8 cellular contexts compared by ENCODE assay signal in genomic region chr1:22428672-22429071, GRCh38. TPM values are rescaled to one million over a fixed set of nuclear protein-coding genes. Genes with fewer than 3 reads are reported as not detected.
DNase-seq lines count a peak whose midpoint lies in the region; ATAC-seq and TF ChIP-seq lines count a peak whose summit lies in the region.

No MANE protein-coding gene starts in this region.

- H3K36me3 ChIP-seq in BJ (ENCODE audit: control insufficient read depth, insufficient read depth, low read length), result no peaks in the 10 kb centered on the region
- H3K36me3 ChIP-seq in GM23338 (ENCODE audit: insufficient read depth), result no peaks in the 10 kb centered on the region
- no peaks in the 10 kb centered on the region for H3K36me3 ChIP-seq in colonic mucosa

- no peaks in the 10 kb centered on the region for H3K36me3 Mint-ChIP-seq in GM23338 (ENCODE audit: low read depth)

- peak; percentile 55 for ATAC-seq in GM23338
- no peak for ATAC-seq in GM21723 (IDR thresholded peaks at IDR 0.05; ENCODE audit: unreplicated experiment)
- no peak for ATAC-seq in GM21390 (IDR thresholded peaks at IDR 0.05; ENCODE audit: unreplicated experiment)

- peak overlapping the region; percentile 59; the same call in 2 of the 3 replicates for H3K4me3 Mint-ChIP-seq in GM23338

- peaks cover 3% of the 10 kb centered on the region; the same call in 1 of the 3 replicates for H3K9me3 Mint-ChIP-seq in GM23338

- no peaks in the 10 kb centered on the region for H3K9me2 ChIP-seq in GM23338 (ENCODE audit: insufficient read depth)

- intact Hi-C loops in colonic mucosa (cut with DNase I), result no loop called here

- H3K4me3 ChIP-seq in BJ (ENCODE audit: low read depth, low read length) (peak overlapping the region; percentile 39), GM23338 (peak overlapping the region; percentile 42), colonic mucosa (peak overlapping the region; percentile 21)

- no peak overlapping the region for H2AFZ ChIP-seq in GM23338

- no peaks in the 10 kb centered on the region for H3K27me3 Mint-ChIP-seq in GM23338 (ENCODE audit: insufficient read depth, low read depth, poor library complexity)

- POLR2A ChIA-PET in BJ (lab: Charles Lee), result no interaction called here
- POLR2A ChIA-PET in RWPE1 (lab: Yijun Ruan, JAX; ENCODE audit: low non-redundant PET), result no interaction called here

- no peaks in the 10 kb centered on the region for H3K9me3 ChIP-seq in colonic mucosa

- DNase-seq in BJ (ENCODE audit: low read depth), result no peak
- peak; percentile 86 for DNase-seq in GM23338 (ENCODE audit: low spot score)
- peak; percentile 88 for DNase-seq in RWPE1 (ENCODE audit: low spot score)
- peak; percentile 28 for DNase-seq in colonic mucosa
- peak; percentile 58 for DNase-seq in medulla oblongata (ENCODE audit: extremely low spot score)
- DNase-seq in stimulated activated CD4-positive, alpha-beta T cell treated with anti-CD3 and anti-CD28 coated beads, Interleukin-2, amount 100 ng/mL, for 24 hours, result no peak

- H3K27ac ChIP-seq in GM23338 (ENCODE audit: low read depth), result no peak overlapping the region
- H3K27ac ChIP-seq in RWPE1, result no peak overlapping the region
- no peak overlapping the region for H3K27ac ChIP-seq in colonic mucosa

- H3K4me1 Mint-ChIP-seq in GM23338, result no peaks in the 10 kb centered on the region

- no peak overlapping the region for H3K9ac ChIP-seq in colonic mucosa (ENCODE audit: low read depth in 2 of 2, low read length in 2 of 2)

- H3F3A ChIP-seq in GM23338 (replicated peaks; ENCODE audit: low read depth), result no peaks in the 10 kb centered on the region

- H3K27me3 ChIP-seq in BJ (ENCODE audit: control insufficient read depth, insufficient read depth, low read length), result peaks cover 3% of the 10 kb centered on the region
- H3K27me3 ChIP-seq in GM23338 (ENCODE audit: insufficient read depth), result no peaks in the 10 kb centered on the region
- H3K27me3 ChIP-seq in colonic mucosa, result no peaks in the 10 kb centered on the region

- CTCF ChIA-PET in BJ (lab: Yijun Ruan, JAX) (interaction anchor here (0.7 kb wide), 1 partner anchor 867 kb away, joined by 3 read pairs; no protein-coding TSS in a partner anchor), RWPE1 (lab: Yijun Ruan, JAX) (no interaction called here)

- H3K27ac Mint-ChIP-seq in GM23338, result no peak overlapping the region

- no peaks in the 10 kb centered on the region for H4K20me1 ChIP-seq in GM23338 (replicated peaks; ENCODE audit: insufficient read depth)

- no peak overlapping the region for H3K4me2 ChIP-seq in GM23338

- H3K4me1 ChIP-seq in GM23338 (ENCODE audit: insufficient read depth), result no peaks in the 10 kb centered on the region
- no peaks in the 10 kb centered on the region for H3K4me1 ChIP-seq in colonic mucosa

- no peaks in the 10 kb centered on the region for H3K79me2 ChIP-seq in GM23338 (replicated peaks; ENCODE audit: insufficient read depth)

- TF ChIP-seq CTCF in BJ (IDR thresholded peaks at IDR 0.05; ENCODE audit: insufficient read depth, low read depth, low read length) (no peak), GM23338 (conservative IDR thresholded peaks at IDR 0.05; ENCODE audit: low read depth in 2 of 2) (no peak), RWPE1 (conservative IDR thresholded peaks at IDR 0.05; ENCODE audit: low read depth) (no peak), colonic mucosa (IDR thresholded peaks at IDR 0.05) (no peak)

TF ChIP-seq in GM23338, 12 proteins besides CTCF, POLR2A, EP300 and RAD21:
- TF ChIP-seq ETS1 (IDR thresholded peaks at IDR 0.05) (peak; percentile 65; the same call in 1 of the 2 replicates), STAT1 (IDR thresholded peaks at IDR 0.05; ENCODE audit: unreplicated experiment) (no peak)

RNA-seq across cellular contexts. Expression of gene ZBTB40, which starts 23.0 kb away (rescaled TPM):
- polyA plus RNA-seq in BJ (2011; rRNA removed), result 3.9 and 5.0 TPM in 2 replicates
- polyA minus RNA-seq in BJ (2011; rRNA and poly(A)+ RNA removed), result 10.2 and 10.7 TPM in 2 replicates
- 22.1 and 22.7 TPM in 2 replicates for total RNA-seq in GM23338 (2014; rRNA removed; shearing (Covaris generic))
- polyA plus RNA-seq in GM23338 (2016; fragmentation: Nextera tagmentation; extraction: Ambion mirVana), result 3.1 TPM in 2 replicates
- 10 to 100 TPM; 11.2 to 16.2 TPM for total RNA-seq in colonic mucosa

Comparison
In these comparisons a context has a peak if more than half of its experiments do, and no peak if none do; other contexts are left out.
1. DNase-seq: peak in GM23338 (single experiment), RWPE1 (single experiment), colonic mucosa (single experiment) and medulla oblongata (single experiment); none in BJ (single experiment) and stimulated activated CD4-positive, alpha-beta T cell treated with anti-CD3 and anti-CD28 coated beads, Interleukin-2, amount 100 ng/mL, for 24 hours (0 of 2).
2. Peak in every context shown above with its lines, with median percentiles within 50 percentile points of each other: H3K4me3 ChIP-seq.